In genomic region chr10:79318369-79318768, GRCh38 we compare ENCODE assay signal across 11 cellular contexts. TPM values are rescaled to one million over a fixed set of nuclear protein-coding genes. Genes with fewer than 3 reads are reported as not detected.
DNase-seq lines count a peak whose midpoint lies in the region; ATAC-seq, FAIRE-seq and TF ChIP-seq lines count a peak whose summit lies in the region.
"Had no signal": no experiment of that assay in that cellular context is flagged by ENCODE, and none has a peak within 500 bp of the region (broad histone marks: within the 10 kb centered on the region; RNA-seq: fewer than 3 reads in every experiment).

No MANE protein-coding gene starts in this region.

- BruUV-seq in Calu3 (replicated peaks; lab: Mats Ljungman, UMichigan) = no TSS peak

- dilution Hi-C loops in keratinocyte (cut with MboI; ENCODE audit: extremely low pct_ligation_motif_present, low sequenced_read_pairs) = no loop called here

- POLR2A ChIA-PET in A549 (lab: Yijun Ruan, JAX) (no interaction called here), WTC11 (lab: Charles Lee) (interaction anchor here (1.0 kb wide), 1 partner anchor 29 kb away, joined by 3 read pairs; the partner anchor contains the start of gene PPIF)

- no peaks in the 10 kb centered on the region for H3K79me2 ChIP-seq in keratinocyte (ENCODE audit: control insufficient read depth, insufficient read depth, low read length)
- H3K79me2 ChIP-seq: parathyroid adenoma had no signal

- FAIRE-seq in A549 (lab: Jason Lieb, UNC) = no peak
- FAIRE-seq in keratinocyte (lab: Jason Lieb, UNC) = no peak

- H4K20me1 ChIP-seq in keratinocyte (ENCODE audit: control insufficient read depth, extremely low read depth, insufficient read depth, low read length) = no peaks in the 10 kb centered on the region

- no peak for TF ChIP-seq POLR2A in A549 (IDR thresholded peaks at IDR 0.05; ENCODE audit: low read length)
- TF ChIP-seq POLR2A in esophagus muscularis mucosa (IDR thresholded peaks at IDR 0.05; ENCODE audit: low read depth) = no peak

- no peak for TF ChIP-seq RAD21 in A549 (conservative IDR thresholded peaks at IDR 0.05 in 1 of 2, IDR thresholded peaks at IDR 0.05 in 1 of 2)

- H3K36me3 Mint-ChIP-seq in Calu3 (ENCODE audit: insufficient read depth, unreplicated experiment) (peaks cover 7% of the 10 kb centered on the region), WTC11 (no peaks in the 10 kb centered on the region; the same call in 1 of the 2 replicates)

- H3K4me3 ChIP-seq in A549 (no peak overlapping the region), keratinocyte (ENCODE audit: control insufficient read depth in 2 of 3, extremely low read depth in 1 of 3, insufficient read depth in 2 of 3, low read depth in 1 of 3, low read length in 3 of 3) (no peak overlapping the region), esophagus muscularis mucosa (no peak overlapping the region), HAP-1 (no peak overlapping the region)
- H3K4me3 ChIP-seq: thoracic aorta had no signal

- peak overlapping the region; percentile 65 for H3K9ac ChIP-seq in keratinocyte (ENCODE audit: control insufficient read depth, extremely low read depth, insufficient read depth, low read length)
- H3K9ac ChIP-seq: parathyroid adenoma had no signal

- in situ Hi-C loops in HAP-1 (cut with MboI; ENCODE audit: low sequenced_read_pairs) = no loop called here

- CTCF ChIA-PET in A549 (lab: Yijun Ruan, JAX) = interaction anchor here (0.7 to 3.0 kb wide), 2 partner anchors 27 to 1952 kb away, joined by 3 to 9 read pairs; partner anchors contain the start of gene PPIF
- CTCF ChIA-PET in Calu3 (lab: Charles Lee) = no interaction called here
- CTCF ChIA-PET in WTC11 (lab: Charles Lee) = interaction anchor here (0.6 to 2.0 kb wide), 5 partner anchors 26 to 149 kb away, joined by 3 to 6 read pairs (median 5); no protein-coding TSS in a partner anchor

- H3K36me3 ChIP-seq in keratinocyte (ENCODE audit: control insufficient read depth in 2 of 2, extremely low read depth in 1 of 2, insufficient read depth in 2 of 2, low read length in 2 of 2) (peaks cover 0 to 4% of the 10 kb centered on the region in 2 experiments), esophagus muscularis mucosa (peaks cover 5 to 27% (median 18%) of the 10 kb centered on the region in 4 donors), HAP-1 (replicated peaks) (no peaks in the 10 kb centered on the region)
- H3K36me3 ChIP-seq: thoracic aorta had no signal

- no peak for TF ChIP-seq CTCF in A549 (IDR thresholded peaks at IDR 0.05)
- TF ChIP-seq CTCF in Calu3 (IDR thresholded peaks at IDR 0.05; ENCODE audit: unreplicated experiment) = no peak
- TF ChIP-seq CTCF in WTC11 (IDR thresholded peaks at IDR 0.05) = no peak
- no peak for TF ChIP-seq CTCF in keratinocyte (optimal IDR thresholded peaks at IDR 0.05 in 1 of 3, IDR thresholded peaks at IDR 0.05 in 1 of 3, conservative IDR thresholded peaks at IDR 0.05 in 1 of 3; ENCODE audit: extremely low read depth in 1 of 3, insufficient read depth in 2 of 3, low read length in 3 of 3)
- no peak for TF ChIP-seq CTCF in esophagus muscularis mucosa (IDR thresholded peaks at IDR 0.05)

- H3K4me2 ChIP-seq in A549 (no peak overlapping the region), keratinocyte (ENCODE audit: control insufficient read depth, extremely low read depth, insufficient read depth, low read depth, low read length) (peak overlapping the region; percentile 65)

- DNase-seq in A549 (ENCODE audit: low read depth in 1 of 2, low spot score in 1 of 2) (no peak), Calu3 (no peak), WTC11 (ENCODE audit: low spot score) (no peak), keratinocyte (ENCODE audit: low read depth, low spot score) (no peak), esophagus muscularis mucosa (ENCODE audit: extremely low spot score) (no peak), NOMO-1 (lab: John Stamatoyannopoulos, UW; ENCODE audit: unreplicated experiment in 2 of 2) (no peak), DMS53 treated with DMSO at 0.1 percent for 48 hours (lab: John Stamatoyannopoulos, UW; ENCODE audit: unreplicated experiment) (no peak), HAP-1 (ENCODE audit: low spot score in 2 of 2) (no peak)
- DNase-seq: NCI-H748 treated with DMSO at 0.1 percent for 48 hours had no signal

- H3K9me1 ChIP-seq in keratinocyte (ENCODE audit: control insufficient read depth, extremely low read depth, insufficient read depth, low read length) = no peaks in the 10 kb centered on the region

- H3K27me3 Mint-ChIP-seq in Calu3 (ENCODE audit: unreplicated experiment) = no peaks in the 10 kb centered on the region
- H3K27me3 Mint-ChIP-seq in WTC11 (ENCODE audit: low read depth) = no peaks in the 10 kb centered on the region; the same call in 1 of the 2 replicates

- H3K4me1 Mint-ChIP-seq in Calu3 (ENCODE audit: low read depth, unreplicated experiment) (peaks cover 18% of the 10 kb centered on the region), WTC11 (peaks cover 25% of the 10 kb centered on the region)

- intact Hi-C loops in Calu3 (cut with micrococcal nuclease; ENCODE audit: unreplicated experiment) = no loop called here
- intact Hi-C loops in esophagus muscularis mucosa (cut with DNase I) = no loop called here

- 94% methylated on average over 5 of the region's 5 CpGs for WGBS in A549 (ENCODE audit: missing lambda C conversion rate)
- WGBS in esophagus muscularis mucosa = 95% methylated on average over 5 of the region's 5 CpGs

- H3K9me3 ChIP-seq in A549 = no peaks in the 10 kb centered on the region
- H3K9me3 ChIP-seq in keratinocyte (ENCODE audit: control insufficient read depth, low read depth, low read length) = no peaks in the 10 kb centered on the region
- H3K9me3 ChIP-seq in esophagus muscularis mucosa = no peaks in the 10 kb centered on the region
- no peaks in the 10 kb centered on the region for H3K9me3 ChIP-seq in HAP-1
- H3K9me3 ChIP-seq: thoracic aorta had no signal

- peak overlapping the region; percentile 55 to 83 for H3K27ac ChIP-seq in A549
- H3K27ac ChIP-seq in keratinocyte (ENCODE audit: control insufficient read depth, insufficient read depth, low read length) = peak overlapping the region; percentile 74
- H3K27ac ChIP-seq in esophagus muscularis mucosa (replicated peaks in 1 of 4) = no peak overlapping the region
- H3K27ac ChIP-seq: parathyroid adenoma, thoracic aorta had no signal

- peak overlapping the region; percentile 15 for H3K27ac Mint-ChIP-seq in Calu3 (ENCODE audit: unreplicated experiment)
- no peak overlapping the region for H3K27ac Mint-ChIP-seq in WTC11

- no peak for TF ChIP-seq EP300 in A549 (IDR thresholded peaks at IDR 0.05)
- no peak for TF ChIP-seq EP300 in esophagus muscularis mucosa (IDR thresholded peaks at IDR 0.05)

- H3K4me3 Mint-ChIP-seq in Calu3 (ENCODE audit: low read depth, unreplicated experiment) (no peak overlapping the region), WTC11 (no peak overlapping the region)

- H3K4me1 ChIP-seq in A549 (peaks cover 41% of the 10 kb centered on the region), keratinocyte (ENCODE audit: control insufficient read depth, extremely low read depth, insufficient read depth, low read length) (peaks cover 63% of the 10 kb centered on the region), esophagus muscularis mucosa (peaks cover 8 to 19% (median 18%) of the 10 kb centered on the region in 4 donors), HAP-1 (peaks cover 7% of the 10 kb centered on the region)
- H3K4me1 ChIP-seq: parathyroid adenoma had no signal

- H3K27me3 ChIP-seq in keratinocyte (ENCODE audit: control insufficient read depth, extremely low read depth, insufficient read depth, low read length) (no peaks in the 10 kb centered on the region), esophagus muscularis mucosa (no peaks in the 10 kb centered on the region), HAP-1 (ENCODE audit: low read depth) (no peaks in the 10 kb centered on the region)

- no peak for ATAC-seq in A549
- peak; percentile 8 for ATAC-seq in WTC11

- peaks cover 2% of the 10 kb centered on the region for H3K9me3 Mint-ChIP-seq in Calu3 (ENCODE audit: low read depth, unreplicated experiment)
- H3K9me3 Mint-ChIP-seq in WTC11 = peaks cover 10% of the 10 kb centered on the region

- no peak overlapping the region for H2AFZ ChIP-seq in keratinocyte (ENCODE audit: control insufficient read depth, low read length)
- H2AFZ ChIP-seq: parathyroid adenoma had no signal

TF ChIP-seq in A549, 52 proteins besides CTCF, POLR2A, EP300 and RAD21 (continues in another document):
- TF ChIP-seq POLR2AphosphoS2 (conservative IDR thresholded peaks at IDR 0.05; ENCODE audit: low read length) (no peak), CBX8 (IDR thresholded peaks at IDR 0.05) (no peak), CHD2 (IDR thresholded peaks at IDR 0.05; ENCODE audit: low read length, partially characterized antibody) (no peak), SMC3 (IDR thresholded peaks at IDR 0.05) (no peak), FOXS1 (CRISPR knock-in tag; IDR thresholded peaks at IDR 0.05) (no peak), HEYL (CRISPR knock-in tag; IDR thresholded peaks at IDR 0.05) (no peak), FOSL2 (IDR thresholded peaks at IDR 0.05) (no peak), FOSL2 (CRISPR knock-in tag; IDR thresholded peaks at IDR 0.05) (no peak)

TF ChIP-seq in WTC11, 78 proteins besides CTCF, POLR2A, EP300 and RAD21:
- TF ChIP-seq NFE2L1 (CRISPR knock-in tag; IDR thresholded peaks at IDR 0.05) = no peak

RNA-seq across cellular contexts. Expression of gene PPIF, which starts 28.9 kb away (rescaled TPM):
- polyA plus RNA-seq in A549 (2011; rRNA removed) (44.8 and 51.9 TPM in 2 replicates), A549 (2017; fragmentation: RNase III; extraction: RNeasy Plus Mini Kit Qiagen cat#74134 plus additional on column Dnase treatment) (73.1 to 95.5 TPM (median 75.0 TPM) in 3 replicates), keratinocyte (69.1 to 124 TPM (median 71.3 TPM) in 3 replicates)
- 163 and 170 TPM in 2 replicates for polyA plus RNA-seq in A549 (2012; cell fraction: cytosol; rRNA removed)
- polyA plus RNA-seq in A549 (2012; cell fraction: nucleus; rRNA removed) = 212 and 232 TPM in 2 replicates
- 42.8 and 64.9 TPM in 2 replicates for polyA minus RNA-seq in A549 (2011; rRNA and poly(A)+ RNA removed)
- total RNA-seq in Calu3 (2022) (77.2 and 86.2 TPM in 2 replicates), WTC11 (2021) (80.9 to 91.4 TPM (median 89.9 TPM) in 3 replicates), esophagus muscularis mucosa (10 to 100 TPM; 19.5 to 42.2 (median 24.4) TPM)
- 132 TPM for polyA plus RNA-seq in keratinocyte (2011; ENCODE audit: low read depth)
- 97.5 and 105 TPM in 2 replicates for polyA plus RNA-seq in keratinocyte (2011; cell fraction: cytosol; rRNA removed)
- 177 and 186 TPM in 2 replicates for polyA plus RNA-seq in keratinocyte (2011; cell fraction: nucleus; rRNA removed)
- polyA plus RNA-seq in keratinocyte (2012; ENCODE audit: low replicate concordance) = 79.7 and 311 TPM in 2 replicates
- 69.4 to 302 TPM (median 83.7 TPM) in 3 replicates for polyA minus RNA-seq in keratinocyte
- 61.2 TPM for polyA minus RNA-seq in keratinocyte (2011; cell fraction: cytosol; rRNA and poly(A)+ RNA removed)
- 70.6 and 70.8 TPM in 2 replicates for polyA minus RNA-seq in keratinocyte (2011; cell fraction: nucleus; rRNA and poly(A)+ RNA removed)

Comparison
In these comparisons a context has a peak if more than half of its experiments do, and no peak if none do; other contexts are left out.
1. H3K27ac ChIP-seq: peak in A549 (2 of 2) and keratinocyte (single experiment); none in esophagus muscularis mucosa (0 of 4).